Comparison of ENCODE assay signal across 34 cellular contexts in the genomic region with DNA sequence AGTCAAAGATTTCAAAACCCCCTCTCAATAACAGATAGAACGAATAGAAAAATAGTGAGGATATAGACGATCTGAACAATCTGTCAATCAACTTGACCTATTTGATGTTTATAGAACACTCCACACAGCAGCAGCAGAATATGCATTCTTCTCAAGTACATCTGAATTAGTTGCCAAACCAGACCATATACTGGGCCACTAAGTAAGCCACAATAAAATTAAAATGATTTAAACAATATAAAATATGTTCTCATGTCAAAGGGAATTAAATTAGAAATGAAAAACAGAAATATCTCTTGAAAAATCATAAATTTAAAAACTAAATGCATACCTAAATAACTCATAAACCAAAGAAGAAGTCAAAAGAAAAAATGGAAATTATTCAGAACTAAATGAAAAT.
"Had no signal": no experiment of that assay in that cellular context is flagged by ENCODE, and none has a peak within 500 bp of the region (broad histone marks: within the 10 kb centered on the region; RNA-seq: fewer than 3 reads in every experiment).

No MANE protein-coding gene starts in this region.

- H3K27ac Mint-ChIP-seq: activated CD4-positive, alpha-beta memory T cell treated with anti-CD3 and anti-CD28 coated beads, Interleukin-2, amount 10 ng/mL, durations not matched to agents 7 days and 5 days; activated CD4-positive, alpha-beta T cell treated with anti-CD3 and anti-CD28 coated beads, Interleukin-2, amount 10 ng/mL, durations not matched to agents 7 days and 5 days; activated naive CD8-positive, alpha-beta T cell; activated T-cell treated with anti-CD3 and anti-CD28 coated beads, Interleukin-2, amount 50 U/mL, for 24 hours; activated T-cell treated with anti-CD3 and anti-CD28 coated beads, Interleukin-2, amount 50 U/mL, for 72 hours; effector memory CD8-positive, alpha-beta T cell; T-helper 17 cell; T-helper 2 cell treated with Interferon-gamma antibody and Interleukin-4, amounts not matched to agents 5 μg/mL and 100 μg/mL, for 36 hours; WTC11 had no signal

- ATAC-seq: activated T-cell treated with anti-CD3 and anti-CD28 coated beads, Interleukin-2, amount 50 U/mL, for 72 hours; effector memory CD8-positive, alpha-beta T cell; foreskin keratinocyte; gastroesophageal sphincter; heart right ventricle; T-helper 17 cell; WTC11 had no signal

- H3K4me1 Mint-ChIP-seq: activated CD4-positive, alpha-beta memory T cell treated with anti-CD3 and anti-CD28 coated beads, Interleukin-2, amount 10 ng/mL, durations not matched to agents 7 days and 5 days; activated CD4-positive, alpha-beta T cell treated with anti-CD3 and anti-CD28 coated beads, Interleukin-2, amount 10 ng/mL, durations not matched to agents 7 days and 5 days; central memory CD8-positive, alpha-beta T cell; T-helper 17 cell had no signal

- H3K4me3 ChIP-seq: esophagus muscularis mucosa, gastroesophageal sphincter, heart right ventricle had no signal

- H3K27me3 ChIP-seq: brain microvascular endothelial cell, esophagus muscularis mucosa, foreskin keratinocyte, gastroesophageal sphincter, heart right ventricle had no signal

- FAIRE-seq: astrocyte, bronchial epithelial cell had no signal

- H3K36me3 ChIP-seq: brain microvascular endothelial cell, esophagus muscularis mucosa, gastroesophageal sphincter, heart right ventricle had no signal

- H3K4me3 Mint-ChIP-seq: activated CD4-positive, alpha-beta memory T cell treated with anti-CD3 and anti-CD28 coated beads, Interleukin-2, amount 10 ng/mL, durations not matched to agents 7 days and 5 days; activated CD4-positive, alpha-beta T cell treated with anti-CD3 and anti-CD28 coated beads, Interleukin-2, amount 10 ng/mL, durations not matched to agents 7 days and 5 days; activated naive CD8-positive, alpha-beta T cell; activated T-cell treated with anti-CD3 and anti-CD28 coated beads, Interleukin-2, amount 50 U/mL, for 24 hours; activated T-cell treated with anti-CD3 and anti-CD28 coated beads, Interleukin-2, amount 50 U/mL, for 72 hours; central memory CD8-positive, alpha-beta T cell; effector memory CD8-positive, alpha-beta T cell; T-helper 17 cell; T-helper 2 cell treated with Interferon-gamma antibody and Interleukin-4, amounts not matched to agents 5 μg/mL and 100 μg/mL, for 36 hours; WTC11 had no signal

- H3K27ac ChIP-seq: brain microvascular endothelial cell, esophagus muscularis mucosa, foreskin keratinocyte, gastroesophageal sphincter, heart right ventricle had no signal

- H3K4me1 ChIP-seq: esophagus muscularis mucosa, foreskin keratinocyte, gastroesophageal sphincter, heart right ventricle had no signal

- H3K27me3 Mint-ChIP-seq: activated CD4-positive, alpha-beta memory T cell treated with anti-CD3 and anti-CD28 coated beads, Interleukin-2, amount 10 ng/mL, durations not matched to agents 7 days and 5 days; activated CD4-positive, alpha-beta T cell treated with anti-CD3 and anti-CD28 coated beads, Interleukin-2, amount 10 ng/mL, durations not matched to agents 7 days and 5 days; activated naive CD8-positive, alpha-beta T cell; activated T-cell treated with anti-CD3 and anti-CD28 coated beads, Interleukin-2, amount 50 U/mL, for 24 hours; central memory CD8-positive, alpha-beta T cell; effector memory CD8-positive, alpha-beta T cell; T-helper 17 cell had no signal

- DNase-seq: activated CD4-positive, alpha-beta memory T cell treated with anti-CD3 and anti-CD28 coated beads, Interleukin-2, amount 10 ng/mL, durations not matched to agents 7 days and 5 days; activated CD4-positive, alpha-beta T cell treated with anti-CD3 and anti-CD28 coated beads for 1 hour; activated CD4-positive, alpha-beta T cell treated with anti-CD3 and anti-CD28 coated beads for 4 hours; activated CD4-positive, alpha-beta T cell treated with anti-CD3 and anti-CD28 coated beads, Interleukin-2, amount 10 ng/mL, durations not matched to agents 7 days and 5 days; activated CD4-positive, alpha-beta T cell treated with anti-CD3 and anti-CD28 coated beads, Interleukin-2, amount 50 U/mL, for 4 hours; activated CD8-positive, alpha-beta memory T cell treated with anti-CD3 and anti-CD28 coated beads, Interleukin-2, amount 50 U/mL, for 48 hours; activated effector memory CD4-positive, alpha-beta T cell treated with Interleukin-2 at 50 U/mL for 16 hours; activated gamma-delta T cell treated with Interleukin-2 at 50 U/mL for 16 hours; activated naive CD4-positive, alpha-beta T cell treated with anti-CD3 and anti-CD28 coated beads, Interleukin-2, amount 50 U/mL, for 16 hours; activated naive CD4-positive, alpha-beta T cell treated with Interleukin-2 at 50 U/mL for 16 hours; activated T-cell treated with anti-CD3 and anti-CD28 coated beads for 4 hours; activated T-cell treated with anti-CD3 and anti-CD28 coated beads, Interleukin-2, amount 50 U/mL, for 24 hours; activated T-cell treated with anti-CD3 and anti-CD28 coated beads, Interleukin-2, amount 50 U/mL, for 72 hours; amniotic stem cell; anterior cingulate cortex; brain microvascular endothelial cell; cortex of kidney; dermis blood vessel endothelial cell; effector CD4-positive, alpha-beta T cell; effector memory CD8-positive, alpha-beta T cell; erythroblast; foreskin keratinocyte; heart right ventricle; T-helper 1 cell; T-helper 17 cell; T1000 had no signal
